In the genomic region with DNA sequence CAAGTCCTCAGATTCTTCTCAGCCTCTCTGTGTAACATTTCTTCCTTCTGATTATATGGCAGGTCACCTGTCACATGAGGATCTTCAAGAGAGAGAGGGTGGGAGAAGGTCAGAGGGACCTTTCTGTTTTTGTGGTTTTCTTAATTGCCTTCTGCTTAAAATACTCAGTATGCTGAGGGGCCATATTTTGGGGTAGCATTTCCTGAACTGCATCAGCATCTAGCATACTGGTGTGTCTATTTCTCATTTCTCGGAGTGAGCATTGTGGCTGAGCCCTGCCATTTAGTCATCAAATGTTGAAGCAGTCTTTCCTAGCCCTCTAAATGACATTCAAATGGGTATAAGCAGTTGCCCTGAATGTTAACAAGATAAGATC, we compare ENCODE assay signal across 21 cellular contexts.
A peak's percentile ranks its signal among the peaks of the same experiment; 100 is the strongest.
DNase-seq lines count a peak whose midpoint lies in the region; ATAC-seq and TF ChIP-seq lines count a peak whose summit lies in the region.
"Had no signal": no experiment of that assay in that cellular context is flagged by ENCODE, and none has a peak within 500 bp of the region (broad histone marks: within the 10 kb centered on the region; RNA-seq: fewer than 3 reads in every experiment).

No MANE protein-coding gene starts in this region.

- ATAC-seq in GM19023 (IDR thresholded peaks at IDR 0.05; ENCODE audit: unreplicated experiment): peak; percentile 43
- peak; percentile 52 for ATAC-seq in HG03432 (IDR thresholded peaks at IDR 0.05; ENCODE audit: unreplicated experiment)
- no peak for ATAC-seq in GM19452 (IDR thresholded peaks at IDR 0.05; ENCODE audit: unreplicated experiment)
- ATAC-seq: natural killer cell treated with Interleukin-12 subunit alpha and Interleukin-12 subunit beta and Interleukin-15 and Interleukin-18, amount 100 ng/mL, for 72 hours had no signal

- no peak for TF ChIP-seq CTCF in brain (conservative IDR thresholded peaks at IDR 0.05)

- H3K4me1 Mint-ChIP-seq in brain: peaks cover 80% of the 10 kb centered on the region

- no peaks in the 10 kb centered on the region for H3K36me3 Mint-ChIP-seq in brain
- H3K36me3 Mint-ChIP-seq: activated CD4-positive, alpha-beta memory T cell treated with anti-CD3 and anti-CD28 coated beads for 36 hours; natural killer cell treated with Interleukin-12 subunit alpha and Interleukin-12 subunit beta and Interleukin-15 and Interleukin-18, amount 100 ng/mL, for 72 hours had no signal

- no peak overlapping the region for H3K4me3 Mint-ChIP-seq in brain
- H3K4me3 Mint-ChIP-seq: activated CD4-positive, alpha-beta memory T cell treated with anti-CD3 and anti-CD28 coated beads for 36 hours; natural killer cell treated with Interleukin-12 subunit alpha and Interleukin-12 subunit beta and Interleukin-15 and Interleukin-18, amount 100 ng/mL, for 72 hours had no signal

- peak overlapping the region in 3 of 5 experiments; percentile 72 to 90 (median 87) for H3K27ac Mint-ChIP-seq in brain
- H3K27ac Mint-ChIP-seq: activated CD4-positive, alpha-beta memory T cell treated with anti-CD3 and anti-CD28 coated beads for 36 hours; progenitor cell of endocrine pancreas had no signal

- H3K9me3 Mint-ChIP-seq in brain: no peaks in the 10 kb centered on the region
- H3K9me3 Mint-ChIP-seq: activated CD4-positive, alpha-beta memory T cell treated with anti-CD3 and anti-CD28 coated beads for 36 hours; natural killer cell treated with Interleukin-12 subunit alpha and Interleukin-12 subunit beta and Interleukin-15 and Interleukin-18, amount 100 ng/mL, for 72 hours had no signal

- peak; percentile 28 for DNase-seq in NCI-H526 treated with DMSO at 0.1 percent for 48 hours (lab: John Stamatoyannopoulos, UW)
- no peak for DNase-seq in NCI-H526 (lab: John Stamatoyannopoulos, UW)
- no peak for DNase-seq in CD1c-positive myeloid dendritic cell (ENCODE audit: extremely low spot score)
- DNase-seq in KG1 (lab: John Stamatoyannopoulos, UW): no peak
- DNase-seq: activated CD4-positive, alpha-beta memory T cell treated with anti-CD3 and anti-CD28 coated beads for 36 hours; activated effector memory CD4-positive, alpha-beta T cell treated with anti-CD3 and anti-CD28 coated beads, Interleukin-2, amount 50 U/mL, for 16 hours; anterior cingulate cortex; BE2C; GDM1; Kasumi-1; mesenchymal stem cell; NCI-H1417 treated with DMSO at 0.1 percent for 48 hours; small intestine; SW 1271; tibial artery had no signal

- H3K27me3 Mint-ChIP-seq in brain: no peaks in the 10 kb centered on the region
